26 cellular contexts compared by ENCODE assay signal in genomic region chr6:35501784-35502183, GRCh38. TPM values are rescaled to one million over a fixed set of nuclear protein-coding genes. Genes with fewer than 3 reads are reported as not detected.
DNase-seq lines count a peak whose midpoint lies in the region; ATAC-seq, FAIRE-seq and TF ChIP-seq lines count a peak whose summit lies in the region.
"Had no signal": no experiment of that assay in that cellular context is flagged by ENCODE, and none has a peak within 500 bp of the region (broad histone marks: within the 10 kb centered on the region; RNA-seq: fewer than 3 reads in every experiment).

No MANE protein-coding gene starts in this region.

- no peak overlapping the region for H2AK5ac ChIP-seq in H1 (ENCODE audit: low read depth, low read length)

- no peaks in the 10 kb centered on the region for H3K79me1 ChIP-seq in H1 (ENCODE audit: low read depth, low read length)

- H4K20me1 ChIP-seq in HepG2 (ENCODE audit: insufficient read depth, low read length) (no peaks in the 10 kb centered on the region), H1 (replicated peaks in 1 of 2; ENCODE audit: control insufficient read depth in 1 of 2, insufficient read depth in 2 of 2, low read length in 2 of 2) (no peaks in the 10 kb centered on the region), osteoblast (ENCODE audit: insufficient read depth, low read length) (peaks cover 3% of the 10 kb centered on the region)

- no peak overlapping the region for H3K14ac ChIP-seq in H1 (ENCODE audit: insufficient read length)

- TF ChIP-seq RAD21 in HepG2 (CRISPR knock-in tag; IDR thresholded peaks at IDR 0.05) (no peak), H1 (IDR thresholded peaks at IDR 0.05 in 1 of 2, conservative IDR thresholded peaks at IDR 0.05 in 1 of 2; ENCODE audit: low read depth in 2 of 2, low read length in 2 of 2) (no peak)

- H3K27ac ChIP-seq in HepG2 (ENCODE audit: extremely low read length, insufficient read depth, low read length) (no peak overlapping the region), right lobe of liver (no peak overlapping the region), H1 (ENCODE audit: low read depth, low read length) (no peak overlapping the region), osteoblast (ENCODE audit: low read depth, low read length) (no peak overlapping the region)
- H3K27ac ChIP-seq: GM23248, HL-60 had no signal

- no peak overlapping the region for H3K4me2 ChIP-seq in HepG2 (ENCODE audit: low read depth, low read length)
- H3K4me2 ChIP-seq in H1 (ENCODE audit: insufficient read depth in 1 of 2, low read depth in 2 of 2, low read length in 2 of 2): no peak overlapping the region
- no peak overlapping the region for H3K4me2 ChIP-seq in osteoblast (ENCODE audit: insufficient read depth, low read length)

- no TSS peak for BruUV-seq in HepG2 (replicated peaks; lab: Mats Ljungman, UMichigan)

- FAIRE-seq in HepG2 (lab: Jason Lieb, UNC): no peak
- FAIRE-seq in H1 (lab: Jason Lieb, UNC): no peak
- FAIRE-seq: A204.1, GM12878, H54 had no signal

- H3K4me1 ChIP-seq in HepG2 (ENCODE audit: insufficient read depth, low read length) (peaks cover 50% of the 10 kb centered on the region), right lobe of liver (peaks cover 0 to 7% (median 2%) of the 10 kb centered on the region in 4 donors), H1 (replicated peaks in 1 of 4; ENCODE audit: control insufficient read depth in 3 of 4, insufficient read depth in 4 of 4, low read length in 3 of 4) (peaks cover 0 to 20% (median 11%) of the 10 kb centered on the region in 4 experiments; a peak in 6 of 7 replicates), osteoblast (ENCODE audit: insufficient read depth, low read length) (peaks cover 6% of the 10 kb centered on the region)

- H3K4ac ChIP-seq in H1 (replicated peaks; ENCODE audit: insufficient read length, low read depth, low read length): no peak overlapping the region

- no peak overlapping the region for H3K56ac ChIP-seq in H1 (replicated peaks; ENCODE audit: insufficient read length, low read depth, low read length)

- H2AFZ ChIP-seq in HepG2 (ENCODE audit: low read length): no peak overlapping the region
- H2AFZ ChIP-seq in H1 (ENCODE audit: low read length): no peak overlapping the region
- H2AFZ ChIP-seq in osteoblast (ENCODE audit: low read length): no peak overlapping the region
- H2AFZ ChIP-seq: GM23248 had no signal

- no peak for TF ChIP-seq CTCF in HepG2 (CRISPR knock-in tag; IDR thresholded peaks at IDR 0.05)
- TF ChIP-seq CTCF in right lobe of liver (IDR thresholded peaks at IDR 0.05): no peak
- TF ChIP-seq CTCF in H1 (IDR thresholded peaks at IDR 0.05; ENCODE audit: control extremely low read depth in 1 of 3, insufficient read depth in 1 of 3, low read depth in 1 of 3, low read length in 3 of 3): no peak
- TF ChIP-seq CTCF in osteoblast (IDR thresholded peaks at IDR 0.05; ENCODE audit: extremely low read depth, low read depth, low read length): no peak

- H2BK15ac ChIP-seq in H1 (ENCODE audit: low read length): no peak overlapping the region

- no peak for DNase-seq in HepG2 (ENCODE audit: low spot score)
- DNase-seq in right lobe of liver: no peak
- DNase-seq in H1 (ENCODE audit: low read depth in 1 of 2, low spot score in 2 of 2): no peak
- peak; percentile 36 for DNase-seq in osteoblast (ENCODE audit: insufficient read length, low spot score, missing footprints)
- DNase-seq in NAMALWA (ENCODE audit: low spot score): no peak
- no peak for DNase-seq in activated CD4-positive, alpha-beta T cell treated with anti-CD3 and anti-CD28 coated beads for 1 hour
- DNase-seq: ACHN; BE2C; C1 segment of cervical spinal cord; CD4-positive, CD25-positive, alpha-beta regulatory T cell; CD8-positive, alpha-beta memory T cell; COR-L47; DMS 273 treated with DMSO at 0.1 percent for 48 hours; DMS53; DND-41; EL; GM23248; HCEC 1CT; HFFc6; IMR-90 had no signal

- H3K23ac ChIP-seq in H1 (ENCODE audit: insufficient read length): no peak overlapping the region

- intact Hi-C loops in HepG2 (cut with micrococcal nuclease; ENCODE audit: unreplicated experiment) (no loop called here), right lobe of liver (cut with DNase I) (no loop called here)

- H3K79me2 ChIP-seq in HepG2 (ENCODE audit: insufficient read depth, low read length): no peaks in the 10 kb centered on the region
- H3K79me2 ChIP-seq in H1 (ENCODE audit: control insufficient read depth in 1 of 2, insufficient read depth in 2 of 2, low read length in 2 of 2): no peaks in the 10 kb centered on the region
- H3K79me2 ChIP-seq in osteoblast (ENCODE audit: insufficient read depth, low read length): no peaks in the 10 kb centered on the region

- TF ChIP-seq EP300 in HepG2 (IDR thresholded peaks at IDR 0.05; ENCODE audit: low read depth in 2 of 2, low read length in 2 of 2) (no peak), HepG2 (CRISPR knock-in tag; IDR thresholded peaks at IDR 0.05; ENCODE audit: borderline replicate concordance) (no peak), H1 (IDR thresholded peaks at IDR 0.05; ENCODE audit: borderline replicate concordance in 1 of 2, low read depth in 2 of 2, low read length in 2 of 2) (no peak)

- H3K9me3 ChIP-seq in HepG2 (ENCODE audit: low read length): no peaks in the 10 kb centered on the region
- no peaks in the 10 kb centered on the region for H3K9me3 ChIP-seq in right lobe of liver
- H3K9me3 ChIP-seq in H1 (ENCODE audit: insufficient read depth in 2 of 2, low read depth in 1 of 2, low read length in 1 of 2): no peaks in the 10 kb centered on the region
- H3K9me3 ChIP-seq in osteoblast (ENCODE audit: low read depth, low read length): no peaks in the 10 kb centered on the region
- H3K9me3 ChIP-seq: BE2C had no signal

- no peak overlapping the region for H3K9ac ChIP-seq in HepG2 (ENCODE audit: insufficient read depth, low read depth, low read length)
- H3K9ac ChIP-seq in H1 (replicated peaks in 1 of 4; ENCODE audit: extremely low read depth in 1 of 4, low read depth in 3 of 4, low read length in 3 of 4): no peak overlapping the region
- H3K9ac ChIP-seq: GM23248 had no signal

- in situ Hi-C loops in HepG2 (cut with HindIII; ENCODE audit: extremely low pct_ligation_motif_present, low pct_unique_long_range_greater_than_20kb): no loop called here

- H3K4me3 ChIP-seq in HepG2 (replicated peaks in 1 of 3; ENCODE audit: insufficient read depth in 1 of 3, low read depth in 2 of 3, low read length in 3 of 3) (no peak overlapping the region), right lobe of liver (no peak overlapping the region), H1 (ENCODE audit: extremely low read depth in 1 of 4, insufficient read depth in 2 of 4, low read depth in 3 of 4, low read length in 4 of 4) (no peak overlapping the region), osteoblast (ENCODE audit: insufficient read depth, low read length) (no peak overlapping the region)
- H3K4me3 ChIP-seq: GM12878, GM23248 had no signal

- no peak overlapping the region for H4K5ac ChIP-seq in H1 (ENCODE audit: insufficient read length, low read depth, low read length)

- H4K91ac ChIP-seq in H1 (replicated peaks; ENCODE audit: insufficient read length, low read length): no peak overlapping the region

- peaks cover 6% of the 10 kb centered on the region; the same call in 1 of the 2 replicates for H3K23me2 ChIP-seq in H1 (ENCODE audit: low read depth, low read length)

- POLR2A ChIA-PET in HepG2 (lab: Yijun Ruan, JAX) (interaction anchor here (0.6 kb wide), 1 partner anchor 1373 kb away, joined by 4 read pairs; the partner anchor contains the start of gene PPIL1), H1 (lab: Charles Lee; ENCODE audit: partially characterized antibody) (interaction anchor here (0.6 to 37.6 kb wide), 6 partner anchors 15 to 57 kb away, joined by 3 to 1319 read pairs (median 3); partner anchors contain the start of gene RPL10A)

- no peak overlapping the region for H2BK20ac ChIP-seq in H1 (ENCODE audit: low read length)

- ATAC-seq in HepG2 (no peak), right lobe of liver (no peak)
- ATAC-seq: GM12878 had no signal

- TF ChIP-seq POLR2A in HepG2 (IDR thresholded peaks at IDR 0.05; ENCODE audit: insufficient read depth in 1 of 2, low read depth in 2 of 2, low read length in 2 of 2) (no peak), right lobe of liver (IDR thresholded peaks at IDR 0.05) (no peak), H1 (IDR thresholded peaks at IDR 0.05; ENCODE audit: control extremely low read depth in 1 of 2, low read depth in 2 of 2, low read length in 2 of 2) (no peak)

- no peak overlapping the region for H2BK5ac ChIP-seq in H1 (ENCODE audit: low read depth, low read length)

- CTCF ChIA-PET in HepG2 (lab: Yijun Ruan, JAX; ENCODE audit: low intra/inter-chr PET ratio, low total read pairs) (no interaction called here), H1 (lab: Charles Lee; ENCODE audit: partially characterized antibody) (interaction anchor here (0.7 to 1.4 kb wide), 6 partner anchors 15 to 287 kb away, joined by 3 to 6 read pairs (median 4); no protein-coding TSS in a partner anchor)

- no peak overlapping the region for H3K18ac ChIP-seq in H1 (ENCODE audit: extremely low read depth, low read length)

- H2BK12ac ChIP-seq in H1 (ENCODE audit: low read depth, low read length): no peak overlapping the region

- H3K36me3 ChIP-seq in HepG2 (replicated peaks in 1 of 2; ENCODE audit: control insufficient read depth in 1 of 2, insufficient read depth in 2 of 2, low read length in 2 of 2) (no peaks in the 10 kb centered on the region), right lobe of liver (no peaks in the 10 kb centered on the region), H1 (ENCODE audit: control insufficient read depth in 2 of 4, insufficient read depth in 4 of 4, low read length in 3 of 4) (no peaks in the 10 kb centered on the region), osteoblast (ENCODE audit: insufficient read depth, low read length) (no peaks in the 10 kb centered on the region)
- H3K36me3 ChIP-seq: BE2C had no signal

- no peak overlapping the region for H2BK120ac ChIP-seq in H1 (replicated peaks; ENCODE audit: low read depth, low read length)

- no peak overlapping the region for H4K8ac ChIP-seq in H1 (ENCODE audit: extremely low read depth, insufficient read depth, low read length)

- H3K27me3 ChIP-seq in HepG2 (ENCODE audit: control insufficient read depth in 1 of 2, insufficient read depth in 2 of 2, low read length in 2 of 2) (peaks cover 15 to 57% of the 10 kb centered on the region in 2 experiments), right lobe of liver (no peaks in the 10 kb centered on the region), H1 (replicated peaks in 1 of 4; ENCODE audit: control insufficient read depth in 3 of 4, extremely low read depth in 1 of 4, insufficient read depth in 3 of 4, low read length in 3 of 4) (peaks cover 0 to 8% (median 3%) of the 10 kb centered on the region in 4 experiments; a peak in 4 of 7 replicates), osteoblast (ENCODE audit: insufficient read depth, low read length) (peaks cover 21% of the 10 kb centered on the region)
- H3K27me3 ChIP-seq: BE2C had no signal

- WGBS in HepG2 (ENCODE audit: low lambda C conversion rate): 57% methylated on average over 2 of the region's 2 CpGs
- WGBS in right lobe of liver (ENCODE audit: insufficient coverage, low coverage, low lambda C conversion rate, missing lambda C conversion rate): no CpG with 5 or more reads among the region's 2 CpGs
- WGBS in H1 (ENCODE audit: extremely low coverage in 1 of 2, insufficient coverage in 1 of 2, insufficient read length in 1 of 2, insufficient replicate concordance in 2 of 2, low coverage in 1 of 2, low lambda C conversion rate in 2 of 2, missing lambda C conversion rate in 1 of 2), 2 experiments: 100% methylated on average over 2 of the region's 2 CpGs; no CpG with 5 or more reads in 1 of the 2 experiments

RNA-seq across cellular contexts. Expression of gene TEAD3, which starts 4.9 kb away (rescaled TPM):
- total RNA-seq in HepG2 (2016; rRNA removed; fragmentation: Illumina TruSeq; extraction: Trizol): 14.4 and 15.1 TPM in 2 replicates
- 3.9 and 4.4 TPM in 2 replicates for total RNA-seq in HepG2 (2016; cell fraction: cytosol; rRNA removed; fragmentation: Illumina TruSeq; extraction: Trizol; ENCODE audit: low read depth)
- 12.5 and 14.5 TPM in 2 replicates for total RNA-seq in HepG2 (2016; cell fraction: insoluble cytoplasmic fraction; rRNA removed; fragmentation: Illumina TruSeq; extraction: Trizol)
- total RNA-seq in HepG2 (2016; cell fraction: membrane; rRNA removed; fragmentation: Illumina TruSeq; extraction: Trizol): 14.0 and 14.5 TPM in 2 replicates
- 12.5 and 14.3 TPM in 2 replicates for total RNA-seq in HepG2 (2016; cell fraction: nucleus; rRNA removed; fragmentation: Illumina TruSeq; extraction: Trizol)
- 16.5 and 20.5 TPM in 2 replicates for polyA plus RNA-seq in HepG2 (2011; rRNA removed)
- polyA plus RNA-seq in HepG2 (2011; cell fraction: cytosol; rRNA removed): 11.8 and 14.3 TPM in 2 replicates
- polyA plus RNA-seq in HepG2 (2011; cell fraction: nucleus; rRNA removed): 41.6 and 45.4 TPM in 2 replicates
- 19.1 and 24.4 TPM in 2 replicates for polyA plus RNA-seq in HepG2 (2012)
- 5.1 and 5.5 TPM in 2 replicates for polyA plus RNA-seq in HepG2 (2016; cell fraction: cytosol; fragmentation: Illumina TruSeq; extraction: Trizol; ENCODE audit: low read depth)
- 22.1 and 28.5 TPM in 2 replicates for polyA plus RNA-seq in HepG2 (2016; cell fraction: insoluble cytoplasmic fraction; fragmentation: Illumina TruSeq; extraction: Trizol; ENCODE audit: low read depth)
- polyA plus RNA-seq in HepG2 (2016; cell fraction: membrane; fragmentation: Illumina TruSeq; extraction: Trizol; ENCODE audit: low read depth): 12.7 and 14.9 TPM in 2 replicates
- 41.9 and 43.9 TPM in 2 replicates for polyA plus RNA-seq in HepG2 (2016; cell fraction: nucleus; fragmentation: Illumina TruSeq; extraction: Trizol; ENCODE audit: insufficient read depth, low read depth)
- 6.0 and 22.8 TPM in 2 replicates for polyA minus RNA-seq in HepG2 (2011; rRNA and poly(A)+ RNA removed; ENCODE audit: low replicate concordance)
- 7.7 and 8.2 TPM in 2 replicates for polyA minus RNA-seq in HepG2 (2011; cell fraction: cytosol; rRNA and poly(A)+ RNA removed)
- 7.9 and 8.6 TPM in 2 replicates for polyA minus RNA-seq in HepG2 (2011; cell fraction: nucleus; rRNA and poly(A)+ RNA removed)
- 1 to 10 TPM; 5.2 to 8.5 (median 6.9) TPM for total RNA-seq in right lobe of liver
- 27.0 and 28.7 TPM in 2 replicates for total RNA-seq in H1 (2021; fragmentation: NEBNext Ultra II Directional; extraction: Animal tissue kit (Norgen Biotek cat#: 25700))
- 20.1 and 31.0 TPM in 2 replicates for polyA plus RNA-seq in H1 (2011; rRNA removed)
- polyA plus RNA-seq in H1 (2011; cell fraction: cytosol; rRNA removed): 21.2 TPM
- 34.8 TPM for polyA plus RNA-seq in H1 (2011; cell fraction: nucleus; rRNA removed)
- 23.4 to 29.3 TPM (median 26.1 TPM) in 4 replicates for polyA plus RNA-seq in H1 (2012, experiment 1 of 2)
- polyA plus RNA-seq in H1 (2012, experiment 2 of 2): 22.5 TPM
- 17.6 TPM for polyA plus RNA-seq in H1 (2013, experiment 1 of 2)
- polyA plus RNA-seq in H1 (2013, experiment 2 of 2): 16.7 TPM
- 8.8 and 12.4 TPM in 2 replicates for polyA minus RNA-seq in H1 (2011; rRNA and poly(A)+ RNA removed)
- 9.2 TPM for polyA minus RNA-seq in H1 (2011; cell fraction: cytosol; rRNA and poly(A)+ RNA removed)
- 9.6 TPM for polyA minus RNA-seq in H1 (2011; cell fraction: nucleus; rRNA and poly(A)+ RNA removed)
- 10.9 and 11.2 TPM in 2 replicates for total RNA-seq in osteoblast
- total RNA-seq: CD4-positive, CD25-positive, alpha-beta regulatory T cell had no signal

RNA-seq across cellular contexts. Expression of gene TULP1, which starts 10.9 kb away (rescaled TPM):
- total RNA-seq in HepG2 (2016; rRNA removed; fragmentation: Illumina TruSeq; extraction: Trizol) (not detected in 2 replicates), right lobe of liver (not detected), osteoblast (not detected in 2 replicates)
- total RNA-seq in HepG2 (2016; cell fraction: cytosol; rRNA removed; fragmentation: Illumina TruSeq; extraction: Trizol; ENCODE audit: low read depth): 0.35 TPM in 1 of 2 replicates, not detected in the other
- not detected in 2 replicates for total RNA-seq in HepG2 (2016; cell fraction: insoluble cytoplasmic fraction; rRNA removed; fragmentation: Illumina TruSeq; extraction: Trizol)
- total RNA-seq in HepG2 (2016; cell fraction: membrane; rRNA removed; fragmentation: Illumina TruSeq; extraction: Trizol): not detected in 2 replicates
- total RNA-seq in HepG2 (2016; cell fraction: nucleus; rRNA removed; fragmentation: Illumina TruSeq; extraction: Trizol): not detected in 2 replicates
- polyA plus RNA-seq in HepG2 (2011; rRNA removed) (not detected in 2 replicates), H1 (2011; rRNA removed) (3.2 and 4.4 TPM in 2 replicates)
- polyA plus RNA-seq in HepG2 (2011; cell fraction: cytosol; rRNA removed): not detected in 2 replicates
- polyA plus RNA-seq in HepG2 (2011; cell fraction: nucleus; rRNA removed): not detected in 2 replicates
- polyA plus RNA-seq in HepG2 (2012): not detected in 2 replicates
- polyA plus RNA-seq in HepG2 (2016; cell fraction: cytosol; fragmentation: Illumina TruSeq; extraction: Trizol; ENCODE audit: low read depth): not detected in 2 replicates
- not detected in 2 replicates for polyA plus RNA-seq in HepG2 (2016; cell fraction: insoluble cytoplasmic fraction; fragmentation: Illumina TruSeq; extraction: Trizol; ENCODE audit: low read depth)
- not detected in 2 replicates for polyA plus RNA-seq in HepG2 (2016; cell fraction: membrane; fragmentation: Illumina TruSeq; extraction: Trizol; ENCODE audit: low read depth)
- polyA plus RNA-seq in HepG2 (2016; cell fraction: nucleus; fragmentation: Illumina TruSeq; extraction: Trizol; ENCODE audit: insufficient read depth, low read depth): not detected in 2 replicates
- polyA minus RNA-seq in HepG2 (2011; rRNA and poly(A)+ RNA removed; ENCODE audit: low replicate concordance): not detected in 2 replicates
- polyA minus RNA-seq in HepG2 (2011; cell fraction: cytosol; rRNA and poly(A)+ RNA removed): not detected in 2 replicates
- not detected in 2 replicates for polyA minus RNA-seq in HepG2 (2011; cell fraction: nucleus; rRNA and poly(A)+ RNA removed)
- total RNA-seq in H1 (2021; fragmentation: NEBNext Ultra II Directional; extraction: Animal tissue kit (Norgen Biotek cat#: 25700)): 5.0 and 6.8 TPM in 2 replicates
- polyA plus RNA-seq in H1 (2011; cell fraction: cytosol; rRNA removed): 4.1 TPM
- polyA plus RNA-seq in H1 (2011; cell fraction: nucleus; rRNA removed): 5.5 TPM
- 4.6 to 5.8 TPM (median 5.4 TPM) in 4 replicates for polyA plus RNA-seq in H1 (2012, experiment 1 of 2)
- 8.5 TPM for polyA plus RNA-seq in H1 (2012, experiment 2 of 2)
- 4.2 TPM for polyA plus RNA-seq in H1 (2013, experiment 1 of 2)
- polyA plus RNA-seq in H1 (2013, experiment 2 of 2): 4.4 TPM
- polyA minus RNA-seq in H1 (2011; rRNA and poly(A)+ RNA removed): 0.32 and 2.4 TPM in 2 replicates
- 1.9 TPM for polyA minus RNA-seq in H1 (2011; cell fraction: cytosol; rRNA and poly(A)+ RNA removed)
- polyA minus RNA-seq in H1 (2011; cell fraction: nucleus; rRNA and poly(A)+ RNA removed): 4.6 TPM
- total RNA-seq: CD4-positive, CD25-positive, alpha-beta regulatory T cell; CD8-positive, alpha-beta memory T cell; G401; GM12878; GM23248; HFFc6; HT1080; IMR-90 had no signal
- polyA plus RNA-seq: CD4-positive, CD25-positive, alpha-beta regulatory T cell; CD8-positive, alpha-beta memory T cell; GM12878; GM23248; IMR-90 had no signal

RNA-seq across cellular contexts. Expression of gene RPL10A, which starts 33.6 kb away (rescaled TPM):
- total RNA-seq in HepG2 (2016; rRNA removed; fragmentation: Illumina TruSeq; extraction: Trizol) (1,854 and 2,285 TPM in 2 replicates), right lobe of liver (100 to 1,000 TPM; 366 to 446 (median 412) TPM), osteoblast (1,373 and 1,488 TPM in 2 replicates)
- total RNA-seq in HepG2 (2016; cell fraction: cytosol; rRNA removed; fragmentation: Illumina TruSeq; extraction: Trizol; ENCODE audit: low read depth): 2,437 and 2,775 TPM in 2 replicates
- 1,859 and 2,386 TPM in 2 replicates for total RNA-seq in HepG2 (2016; cell fraction: insoluble cytoplasmic fraction; rRNA removed; fragmentation: Illumina TruSeq; extraction: Trizol)
- 4,119 and 4,316 TPM in 2 replicates for total RNA-seq in HepG2 (2016; cell fraction: membrane; rRNA removed; fragmentation: Illumina TruSeq; extraction: Trizol)
- 734 and 771 TPM in 2 replicates for total RNA-seq in HepG2 (2016; cell fraction: nucleus; rRNA removed; fragmentation: Illumina TruSeq; extraction: Trizol)
- polyA plus RNA-seq in HepG2 (2011; rRNA removed) (2,253 and 2,726 TPM in 2 replicates), H1 (2011; rRNA removed) (2,801 and 2,948 TPM in 2 replicates)
- polyA plus RNA-seq in HepG2 (2011; cell fraction: cytosol; rRNA removed): 2,315 and 3,589 TPM in 2 replicates
- 1,402 and 1,561 TPM in 2 replicates for polyA plus RNA-seq in HepG2 (2011; cell fraction: nucleus; rRNA removed)
- 2,161 and 2,246 TPM in 2 replicates for polyA plus RNA-seq in HepG2 (2012)
- polyA plus RNA-seq in HepG2 (2016; cell fraction: cytosol; fragmentation: Illumina TruSeq; extraction: Trizol; ENCODE audit: low read depth): 3,096 and 3,343 TPM in 2 replicates
- 2,345 and 2,428 TPM in 2 replicates for polyA plus RNA-seq in HepG2 (2016; cell fraction: insoluble cytoplasmic fraction; fragmentation: Illumina TruSeq; extraction: Trizol; ENCODE audit: low read depth)
- polyA plus RNA-seq in HepG2 (2016; cell fraction: membrane; fragmentation: Illumina TruSeq; extraction: Trizol; ENCODE audit: low read depth): 4,116 and 4,234 TPM in 2 replicates
- 1,389 and 1,424 TPM in 2 replicates for polyA plus RNA-seq in HepG2 (2016; cell fraction: nucleus; fragmentation: Illumina TruSeq; extraction: Trizol; ENCODE audit: insufficient read depth, low read depth)
- 921 and 1,139 TPM in 2 replicates for polyA minus RNA-seq in HepG2 (2011; rRNA and poly(A)+ RNA removed; ENCODE audit: low replicate concordance)
- 630 and 657 TPM in 2 replicates for polyA minus RNA-seq in HepG2 (2011; cell fraction: cytosol; rRNA and poly(A)+ RNA removed)
- polyA minus RNA-seq in HepG2 (2011; cell fraction: nucleus; rRNA and poly(A)+ RNA removed): 275 and 369 TPM in 2 replicates
- total RNA-seq in H1 (2021; fragmentation: NEBNext Ultra II Directional; extraction: Animal tissue kit (Norgen Biotek cat#: 25700)): 1,893 and 1,923 TPM in 2 replicates
- polyA plus RNA-seq in H1 (2011; cell fraction: cytosol; rRNA removed): 3,231 TPM
- polyA plus RNA-seq in H1 (2011; cell fraction: nucleus; rRNA removed): 2,819 TPM
- polyA plus RNA-seq in H1 (2012, experiment 1 of 2): 2,565 to 3,012 TPM (median 2,684 TPM) in 4 replicates
- polyA plus RNA-seq in H1 (2012, experiment 2 of 2): 2,057 TPM
- 2,379 TPM for polyA plus RNA-seq in H1 (2013, experiment 1 of 2)
- polyA plus RNA-seq in H1 (2013, experiment 2 of 2): 2,280 TPM
- 958 and 1,373 TPM in 2 replicates for polyA minus RNA-seq in H1 (2011; rRNA and poly(A)+ RNA removed)
- 907 TPM for polyA minus RNA-seq in H1 (2011; cell fraction: cytosol; rRNA and poly(A)+ RNA removed)
- polyA minus RNA-seq in H1 (2011; cell fraction: nucleus; rRNA and poly(A)+ RNA removed): 793 TPM

RNA-seq across cellular contexts. Expression of gene FANCE, which starts 49.6 kb away (rescaled TPM):
- total RNA-seq in HepG2 (2016; rRNA removed; fragmentation: Illumina TruSeq; extraction: Trizol) (9.7 and 11.2 TPM in 2 replicates), right lobe of liver (1 to 10 TPM in 3 of 6 experiments, under 1 TPM in 3; 0.44 to 1.7 (median 0.95) TPM), osteoblast (13.8 and 16.6 TPM in 2 replicates)
- total RNA-seq in HepG2 (2016; cell fraction: cytosol; rRNA removed; fragmentation: Illumina TruSeq; extraction: Trizol; ENCODE audit: low read depth): 1.9 and 2.5 TPM in 2 replicates
- total RNA-seq in HepG2 (2016; cell fraction: insoluble cytoplasmic fraction; rRNA removed; fragmentation: Illumina TruSeq; extraction: Trizol): 9.2 and 10.0 TPM in 2 replicates
- total RNA-seq in HepG2 (2016; cell fraction: membrane; rRNA removed; fragmentation: Illumina TruSeq; extraction: Trizol): 6.3 and 6.7 TPM in 2 replicates
- 4.8 and 7.1 TPM in 2 replicates for total RNA-seq in HepG2 (2016; cell fraction: nucleus; rRNA removed; fragmentation: Illumina TruSeq; extraction: Trizol)
- polyA plus RNA-seq in HepG2 (2011; rRNA removed) (7.1 and 7.9 TPM in 2 replicates), H1 (2011; rRNA removed) (17.0 and 19.2 TPM in 2 replicates)
- polyA plus RNA-seq in HepG2 (2011; cell fraction: cytosol; rRNA removed): 6.3 and 6.8 TPM in 2 replicates
- 6.9 and 8.4 TPM in 2 replicates for polyA plus RNA-seq in HepG2 (2011; cell fraction: nucleus; rRNA removed)
- 4.1 and 4.3 TPM in 2 replicates for polyA plus RNA-seq in HepG2 (2012)
- polyA plus RNA-seq in HepG2 (2016; cell fraction: cytosol; fragmentation: Illumina TruSeq; extraction: Trizol; ENCODE audit: low read depth): 1.5 and 1.6 TPM in 2 replicates
- polyA plus RNA-seq in HepG2 (2016; cell fraction: insoluble cytoplasmic fraction; fragmentation: Illumina TruSeq; extraction: Trizol; ENCODE audit: low read depth): 7.5 and 8.6 TPM in 2 replicates
- 3.0 and 4.3 TPM in 2 replicates for polyA plus RNA-seq in HepG2 (2016; cell fraction: membrane; fragmentation: Illumina TruSeq; extraction: Trizol; ENCODE audit: low read depth)
- 13.2 and 13.8 TPM in 2 replicates for polyA plus RNA-seq in HepG2 (2016; cell fraction: nucleus; fragmentation: Illumina TruSeq; extraction: Trizol; ENCODE audit: insufficient read depth, low read depth)
- polyA minus RNA-seq in HepG2 (2011; rRNA and poly(A)+ RNA removed; ENCODE audit: low replicate concordance): 14.3 and 23.1 TPM in 2 replicates
- polyA minus RNA-seq in HepG2 (2011; cell fraction: cytosol; rRNA and poly(A)+ RNA removed): 5.5 TPM in 2 replicates
- polyA minus RNA-seq in HepG2 (2011; cell fraction: nucleus; rRNA and poly(A)+ RNA removed): 1.8 and 2.4 TPM in 2 replicates
- total RNA-seq in H1 (2021; fragmentation: NEBNext Ultra II Directional; extraction: Animal tissue kit (Norgen Biotek cat#: 25700)): 16.1 and 16.4 TPM in 2 replicates
- polyA plus RNA-seq in H1 (2011; cell fraction: cytosol; rRNA removed): 19.6 TPM
- 21.5 TPM for polyA plus RNA-seq in H1 (2011; cell fraction: nucleus; rRNA removed)
- polyA plus RNA-seq in H1 (2012, experiment 1 of 2): 11.7 to 17.9 TPM (median 16.0 TPM) in 4 replicates
- polyA plus RNA-seq in H1 (2012, experiment 2 of 2): 22.8 TPM
- polyA plus RNA-seq in H1 (2013, experiment 1 of 2): 8.4 TPM
- polyA plus RNA-seq in H1 (2013, experiment 2 of 2): 8.7 TPM
- polyA minus RNA-seq in H1 (2011; rRNA and poly(A)+ RNA removed): 17.3 and 24.8 TPM in 2 replicates
- polyA minus RNA-seq in H1 (2011; cell fraction: cytosol; rRNA and poly(A)+ RNA removed): 15.8 TPM
- polyA minus RNA-seq in H1 (2011; cell fraction: nucleus; rRNA and poly(A)+ RNA removed): 8.3 TPM

Comparison
In these comparisons a context has a peak if more than half of its experiments do, and no peak if none do; other contexts are left out.
1. Of the 41 proteins assayed by ChIP-seq in both HepG2 and H1: peak only in HepG2: none; only in H1: none; in both: KDM1A; in neither: 40.